23 cellular contexts compared by ENCODE assay signal in the genomic region with DNA sequence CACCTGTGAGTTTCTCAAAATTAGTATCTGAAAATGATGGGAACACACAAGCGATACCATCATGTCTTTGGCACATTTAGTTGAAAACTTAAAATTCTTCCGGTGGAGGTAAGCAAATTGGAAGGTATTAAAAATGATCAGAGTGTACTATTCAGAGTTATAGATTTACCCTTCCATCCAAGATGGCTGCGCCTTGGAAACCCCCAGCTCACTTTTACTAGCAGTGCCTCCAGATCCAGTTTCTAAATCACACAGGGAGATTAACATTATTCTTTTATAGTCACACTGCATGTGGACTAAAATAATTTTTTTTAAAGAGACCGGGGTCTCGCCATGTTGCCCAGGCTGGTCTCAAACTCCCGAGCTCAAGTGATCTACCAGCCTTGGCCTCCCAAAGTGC. TPM values are rescaled to one million over a fixed set of nuclear protein-coding genes. Genes with fewer than 3 reads are reported as not detected.
DNase-seq lines count a peak whose midpoint lies in the region; ATAC-seq, FAIRE-seq and TF ChIP-seq lines count a peak whose summit lies in the region.
"Had no signal": no experiment of that assay in that cellular context is flagged by ENCODE, and none has a peak within 500 bp of the region (broad histone marks: within the 10 kb centered on the region; RNA-seq: fewer than 3 reads in every experiment).

No MANE protein-coding gene starts in this region.

- H3K9me3 Mint-ChIP-seq in activated T-cell treated with anti-CD3 and anti-CD28 coated beads, Interleukin-2, amount 50 U/mL, for 4 hours, result no peaks in the 10 kb centered on the region
- H3K9me3 Mint-ChIP-seq in CD8-positive, alpha-beta T cell, result no peaks in the 10 kb centered on the region

- intact Hi-C loops in CD8-positive, alpha-beta T cell (cut with DNase I, micrococcal nuclease), result no loop called here
- intact Hi-C loops in colonic mucosa (cut with DNase I), result no loop called here

- no peak overlapping the region for H2AFZ ChIP-seq in H1 (ENCODE audit: low read length)

- FAIRE-seq in H1 (lab: Jason Lieb, UNC), result no peak
- FAIRE-seq: GM12892, GM19239, kidney had no signal

- H3K4me2 ChIP-seq in H1 (ENCODE audit: insufficient read depth in 1 of 2, low read depth in 2 of 2, low read length in 2 of 2), result no peak overlapping the region

- H2BK120ac ChIP-seq in H1 (replicated peaks; ENCODE audit: low read depth, low read length), result no peak overlapping the region

- H3K36me3 Mint-ChIP-seq in activated T-cell treated with anti-CD3 and anti-CD28 coated beads, Interleukin-2, amount 50 U/mL, for 4 hours (ENCODE audit: insufficient read depth), result peaks cover 2% of the 10 kb centered on the region
- peaks cover 39% of the 10 kb centered on the region for H3K36me3 Mint-ChIP-seq in CD8-positive, alpha-beta T cell
- peaks cover 2% of the 10 kb centered on the region for H3K36me3 Mint-ChIP-seq in T-helper 17 cell (ENCODE audit: low read depth)

- no peak for TF ChIP-seq RAD21 in H1 (IDR thresholded peaks at IDR 0.05 in 1 of 2, conservative IDR thresholded peaks at IDR 0.05 in 1 of 2; ENCODE audit: low read depth in 2 of 2, low read length in 2 of 2)

- no peak overlapping the region for H3K27ac ChIP-seq in CD8-positive, alpha-beta T cell (ENCODE audit: low read depth, low read length)
- H3K27ac ChIP-seq in H1 (ENCODE audit: low read depth, low read length) (no peak overlapping the region), colonic mucosa (no peak overlapping the region)

- CTCF ChIA-PET in CD8-positive, alpha-beta T cell (lab: Charles Lee), result no interaction called here
- CTCF ChIA-PET in H1 (lab: Charles Lee; ENCODE audit: partially characterized antibody), result no interaction called here

- no peaks in the 10 kb centered on the region for H3K27me3 Mint-ChIP-seq in activated T-cell treated with anti-CD3 and anti-CD28 coated beads, Interleukin-2, amount 50 U/mL, for 4 hours (ENCODE audit: low read depth)
- H3K27me3 Mint-ChIP-seq in CD8-positive, alpha-beta T cell (ENCODE audit: low read depth), result no peaks in the 10 kb centered on the region
- no peaks in the 10 kb centered on the region for H3K27me3 Mint-ChIP-seq in T-helper 17 cell

- no peaks in the 10 kb centered on the region for H3K23me2 ChIP-seq in H1 (ENCODE audit: low read depth, low read length)

- H3K4me3 ChIP-seq in CD8-positive, alpha-beta T cell (ENCODE audit: low read depth, low read length), result no peak overlapping the region
- H3K4me3 ChIP-seq in H1 (ENCODE audit: extremely low read depth in 1 of 4, insufficient read depth in 2 of 4, low read depth in 3 of 4, low read length in 4 of 4), result no peak overlapping the region
- H3K4me3 ChIP-seq in colonic mucosa, result no peak overlapping the region
- H3K4me3 ChIP-seq: ascending aorta, gastroesophageal sphincter, MG63, stomach, transverse colon had no signal

- H4K91ac ChIP-seq in H1 (replicated peaks; ENCODE audit: insufficient read length, low read length), result no peak overlapping the region

- no peak overlapping the region for H2BK12ac ChIP-seq in H1 (ENCODE audit: low read depth, low read length)

- TF ChIP-seq CTCF in CD8-positive, alpha-beta T cell (IDR thresholded peaks at IDR 0.05), result no peak
- no peak for TF ChIP-seq CTCF in H1 (IDR thresholded peaks at IDR 0.05; ENCODE audit: control extremely low read depth in 1 of 3, insufficient read depth in 1 of 3, low read depth in 1 of 3, low read length in 3 of 3)
- TF ChIP-seq CTCF in colonic mucosa (IDR thresholded peaks at IDR 0.05), result no peak

- no peaks in the 10 kb centered on the region; the same call in none of the 2 replicates for H3K79me1 ChIP-seq in H1 (ENCODE audit: low read depth, low read length)

- H2BK20ac ChIP-seq in H1 (ENCODE audit: low read length), result no peak overlapping the region

- no peak overlapping the region for H2AK5ac ChIP-seq in H1 (ENCODE audit: low read depth, low read length)

- no peak overlapping the region for H2BK15ac ChIP-seq in H1 (ENCODE audit: low read length)

- H4K8ac ChIP-seq in H1 (ENCODE audit: extremely low read depth, insufficient read depth, low read length), result no peak overlapping the region

- H3K9ac ChIP-seq in H1 (replicated peaks in 1 of 4; ENCODE audit: extremely low read depth in 1 of 4, low read depth in 3 of 4, low read length in 3 of 4) (no peak overlapping the region), colonic mucosa (ENCODE audit: low read depth in 2 of 2, low read length in 2 of 2) (no peak overlapping the region)

- no peaks in the 10 kb centered on the region for H3K9me3 ChIP-seq in CD8-positive, alpha-beta T cell (ENCODE audit: low read length)
- H3K9me3 ChIP-seq in T-helper 17 cell (ENCODE audit: control insufficient read depth, low read length, poor library complexity, severe bottlenecking) (no peaks in the 10 kb centered on the region), H1 (ENCODE audit: insufficient read depth in 2 of 2, low read depth in 1 of 2, low read length in 1 of 2) (peaks cover 0 to 2% of the 10 kb centered on the region in 2 experiments; a peak in 1 of 4 replicates), colonic mucosa (no peaks in the 10 kb centered on the region)
- H3K9me3 ChIP-seq: ascending aorta, gastroesophageal sphincter, MG63, stomach, transverse colon had no signal

- no peak overlapping the region for H3K4ac ChIP-seq in H1 (replicated peaks; ENCODE audit: insufficient read length, low read depth, low read length)

- H3K56ac ChIP-seq in H1 (replicated peaks; ENCODE audit: insufficient read length, low read depth, low read length), result no peak overlapping the region

- TF ChIP-seq POLR2A in H1 (IDR thresholded peaks at IDR 0.05; ENCODE audit: control extremely low read depth in 1 of 2, low read depth in 2 of 2, low read length in 2 of 2), result no peak

- no peak for DNase-seq in activated T-cell treated with anti-CD3 and anti-CD28 coated beads, Interleukin-2, amount 50 U/mL, for 4 hours
- DNase-seq in activated T-cell treated with anti-CD3 and anti-CD28 coated beads for 4 hours, result no peak
- no peak for DNase-seq in CD8-positive, alpha-beta T cell
- DNase-seq in T-helper 17 cell, result no peak
- DNase-seq in H1 (ENCODE audit: low read depth in 1 of 2, low spot score in 2 of 2), result no peak
- no peak for DNase-seq in colonic mucosa
- DNase-seq: central memory CD4-positive, alpha-beta T cell; DMS53; GOT3; kidney; MG63; NCI-H1417 treated with DMSO at 0.1 percent for 48 hours; NCI-H524; right cardiac atrium; stomach; transverse colon had no signal

- peak overlapping the region; percentile 91 for H3K27ac Mint-ChIP-seq in CD8-positive, alpha-beta T cell
- H3K27ac Mint-ChIP-seq in T-helper 17 cell, result peak overlapping the region; percentile 94

- H3K4me1 ChIP-seq in CD8-positive, alpha-beta T cell (ENCODE audit: insufficient read depth, low read length), result peaks cover 59% of the 10 kb centered on the region
- H3K4me1 ChIP-seq in H1 (replicated peaks in 1 of 4; ENCODE audit: control insufficient read depth in 3 of 4, insufficient read depth in 4 of 4, low read length in 3 of 4) (no peaks in the 10 kb centered on the region; a peak in 3 of 7 replicates), colonic mucosa (no peaks in the 10 kb centered on the region)

- WGBS in H1 (ENCODE audit: extremely low coverage in 1 of 2, insufficient coverage in 1 of 2, insufficient read length in 1 of 2, insufficient replicate concordance in 2 of 2, low coverage in 1 of 2, low lambda C conversion rate in 2 of 2, missing lambda C conversion rate in 1 of 2), 2 experiments, result 94% methylated on average over 6 of the region's 6 CpGs; no CpG with 5 or more reads in 1 of the 2 experiments

- ATAC-seq in activated T-cell treated with anti-CD3 and anti-CD28 coated beads, Interleukin-2, amount 50 U/mL, for 4 hours, result no peak
- no peak for ATAC-seq in CD8-positive, alpha-beta T cell
- ATAC-seq in T-helper 17 cell, result no peak
- ATAC-seq in HG02588 (IDR thresholded peaks at IDR 0.05; ENCODE audit: unreplicated experiment), result no peak
- no peak for ATAC-seq in HG02763 (IDR thresholded peaks at IDR 0.05; ENCODE audit: unreplicated experiment)
- ATAC-seq: activated CD4-positive, CD25-positive, alpha-beta regulatory T cell treated with anti-CD3 and anti-CD28 coated beads, Interleukin-2, amount 50 U/mL, for 24 hours; gastroesophageal sphincter; right cardiac atrium had no signal

- H3K79me2 ChIP-seq in H1 (ENCODE audit: control insufficient read depth in 1 of 2, insufficient read depth in 2 of 2, low read length in 2 of 2), result peaks cover 3 to 81% of the 10 kb centered on the region in 2 experiments; a peak in 3 of 4 replicates

- POLR2A ChIA-PET in CD8-positive, alpha-beta T cell (lab: Charles Lee), result interaction anchor here (1.3 kb wide), 1 partner anchor 50 kb away, joined by 4 read pairs; no protein-coding TSS in a partner anchor
- POLR2A ChIA-PET in H1 (lab: Charles Lee; ENCODE audit: partially characterized antibody), result no interaction called here

- peaks cover 4% of the 10 kb centered on the region for H3K36me3 ChIP-seq in CD8-positive, alpha-beta T cell (ENCODE audit: insufficient read depth, low read length)
- 0 out of 8 replicates have a peak, but pooled peaks cover 0 to 3% (median 0%) of the 10 kb centered on the region in 4 experiments for H3K36me3 ChIP-seq in H1 (ENCODE audit: control insufficient read depth in 2 of 4, insufficient read depth in 4 of 4, low read length in 3 of 4)
- H3K36me3 ChIP-seq in colonic mucosa, result no peaks in the 10 kb centered on the region
- H3K36me3 ChIP-seq: ascending aorta, gastroesophageal sphincter, MG63, transverse colon had no signal

- no peak overlapping the region for H4K5ac ChIP-seq in H1 (ENCODE audit: insufficient read length, low read depth, low read length)

- peaks cover 0 to 2% of the 10 kb centered on the region in 2 experiments for H4K20me1 ChIP-seq in H1 (replicated peaks in 1 of 2; ENCODE audit: control insufficient read depth in 1 of 2, insufficient read depth in 2 of 2, low read length in 2 of 2)

- no peak overlapping the region for H3K23ac ChIP-seq in H1 (ENCODE audit: insufficient read length)

- H2BK5ac ChIP-seq in H1 (ENCODE audit: low read depth, low read length), result no peak overlapping the region

- peak overlapping the region; percentile 40 for H3K4me3 Mint-ChIP-seq in activated T-cell treated with anti-CD3 and anti-CD28 coated beads, Interleukin-2, amount 50 U/mL, for 4 hours
- H3K4me3 Mint-ChIP-seq in CD8-positive, alpha-beta T cell, result peak overlapping the region; percentile 46
- peak overlapping the region; percentile 50 for H3K4me3 Mint-ChIP-seq in T-helper 17 cell

- TF ChIP-seq EP300 in H1 (IDR thresholded peaks at IDR 0.05; ENCODE audit: borderline replicate concordance in 1 of 2, low read depth in 2 of 2, low read length in 2 of 2), result no peak

- no peaks in the 10 kb centered on the region for H3K27me3 ChIP-seq in CD8-positive, alpha-beta T cell (ENCODE audit: insufficient read depth, low read length)
- H3K27me3 ChIP-seq in H1 (replicated peaks in 1 of 4; ENCODE audit: control insufficient read depth in 3 of 4, extremely low read depth in 1 of 4, insufficient read depth in 3 of 4, low read length in 3 of 4), result no peaks in the 10 kb centered on the region
- no peaks in the 10 kb centered on the region for H3K27me3 ChIP-seq in colonic mucosa
- H3K27me3 ChIP-seq: ascending aorta, gastroesophageal sphincter, MG63, stomach, transverse colon had no signal

- H3K18ac ChIP-seq in H1 (ENCODE audit: extremely low read depth, low read length), result no peak overlapping the region

- H3K4me1 Mint-ChIP-seq in activated T-cell treated with anti-CD3 and anti-CD28 coated beads, Interleukin-2, amount 50 U/mL, for 4 hours (ENCODE audit: low read depth), result peaks cover 71% of the 10 kb centered on the region
- H3K4me1 Mint-ChIP-seq in CD8-positive, alpha-beta T cell (ENCODE audit: low read depth), result peaks cover 79% of the 10 kb centered on the region
- peaks cover 34% of the 10 kb centered on the region for H3K4me1 Mint-ChIP-seq in T-helper 17 cell

- H3K14ac ChIP-seq in H1 (ENCODE audit: insufficient read length), result no peak overlapping the region

RNA-seq across cellular contexts. Expression of gene PITPNC1, which starts 15.0 kb away (rescaled TPM):
- 10 to 100 TPM; 14.3 to 28.0 (median 19.7) TPM for total RNA-seq in activated T-cell treated with anti-CD3 and anti-CD28 coated beads, Interleukin-2, amount 50 U/mL, for 4 hours
- total RNA-seq in CD8-positive, alpha-beta T cell, result 100 to 1,000 TPM; 110 to 111 TPM
- total RNA-seq in T-helper 17 cell (10 to 100 TPM; 72.9 to 82.0 TPM), colonic mucosa (10 to 100 TPM; 10.8 to 20.4 TPM)
- total RNA-seq in H1 (2021; fragmentation: NEBNext Ultra II Directional; extraction: Animal tissue kit (Norgen Biotek cat#: 25700)), result 53.8 and 54.7 TPM in 2 replicates
- 13.6 and 17.6 TPM in 2 replicates for polyA plus RNA-seq in H1 (2011; rRNA removed)
- polyA plus RNA-seq in H1 (2011; cell fraction: cytosol; rRNA removed), result 21.2 TPM
- 12.1 TPM for polyA plus RNA-seq in H1 (2011; cell fraction: nucleus; rRNA removed)
- 33.7 to 47.4 TPM (median 36.9 TPM) in 4 replicates for polyA plus RNA-seq in H1 (2012, experiment 1 of 2)
- polyA plus RNA-seq in H1 (2012, experiment 2 of 2), result 46.7 TPM
- polyA plus RNA-seq in H1 (2013, experiment 1 of 2), result 47.4 TPM
- 44.0 TPM for polyA plus RNA-seq in H1 (2013, experiment 2 of 2)
- polyA minus RNA-seq in H1 (2011; rRNA and poly(A)+ RNA removed), result 19.7 and 24.7 TPM in 2 replicates
- polyA minus RNA-seq in H1 (2011; cell fraction: cytosol; rRNA and poly(A)+ RNA removed), result 24.5 TPM
- 25.2 TPM for polyA minus RNA-seq in H1 (2011; cell fraction: nucleus; rRNA and poly(A)+ RNA removed)

RNA-seq across cellular contexts. Expression of gene PSMD12, which starts 25.7 kb away (rescaled TPM):
- 100 to 1,000 TPM; 127 to 142 (median 139) TPM for total RNA-seq in activated T-cell treated with anti-CD3 and anti-CD28 coated beads, Interleukin-2, amount 50 U/mL, for 4 hours
- 10 to 100 TPM; 52.1 to 54.9 TPM for total RNA-seq in CD8-positive, alpha-beta T cell
- 10 to 100 TPM; 43.4 to 53.8 TPM for total RNA-seq in T-helper 17 cell
- 73.2 and 82.4 TPM in 2 replicates for total RNA-seq in H1 (2021; fragmentation: NEBNext Ultra II Directional; extraction: Animal tissue kit (Norgen Biotek cat#: 25700))
- 10.1 and 14.0 TPM in 2 replicates for polyA plus RNA-seq in H1 (2011; rRNA removed)
- 25.7 TPM for polyA plus RNA-seq in H1 (2011; cell fraction: cytosol; rRNA removed)
- polyA plus RNA-seq in H1 (2011; cell fraction: nucleus; rRNA removed), result 7.4 TPM
- polyA plus RNA-seq in H1 (2012, experiment 1 of 2), result 42.3 to 72.6 TPM (median 48.4 TPM) in 4 replicates
- 6.7 TPM for polyA plus RNA-seq in H1 (2012, experiment 2 of 2)
- 50.9 TPM for polyA plus RNA-seq in H1 (2013, experiment 1 of 2)
- polyA plus RNA-seq in H1 (2013, experiment 2 of 2), result 55.3 TPM
- 13.2 and 17.0 TPM in 2 replicates for polyA minus RNA-seq in H1 (2011; rRNA and poly(A)+ RNA removed)
- polyA minus RNA-seq in H1 (2011; cell fraction: cytosol; rRNA and poly(A)+ RNA removed), result 28.3 TPM
- polyA minus RNA-seq in H1 (2011; cell fraction: nucleus; rRNA and poly(A)+ RNA removed), result 17.2 TPM
- total RNA-seq in colonic mucosa, result 10 to 100 TPM; 39.4 to 51.1 TPM
